Comparison of ENCODE assay signal across 23 cellular contexts in genomic region chr16:27761816-27762215, GRCh38.
DNase-seq lines count a peak whose midpoint lies in the region; ATAC-seq, FAIRE-seq and TF ChIP-seq lines count a peak whose summit lies in the region.
"Had no signal": no experiment of that assay in that cellular context is flagged by ENCODE, and none has a peak within 500 bp of the region (broad histone marks: within the 10 kb centered on the region; RNA-seq: fewer than 3 reads in every experiment).

No MANE protein-coding gene starts in this region.

- H3K79me1 ChIP-seq in IMR-90 (ENCODE audit: low read depth in 1 of 2, low read length in 2 of 2) (no peaks in the 10 kb centered on the region), mesenchymal stem cell (replicated peaks; ENCODE audit: low read length, poor library complexity, severe bottlenecking) (no peaks in the 10 kb centered on the region)

- H2BK120ac ChIP-seq in IMR-90 (ENCODE audit: low read depth, low read length) (no peak overlapping the region), mesenchymal stem cell (ENCODE audit: low read depth, low read length) (no peak overlapping the region)

- H3K9ac ChIP-seq in IMR-90 (ENCODE audit: low read depth, low read length) (no peak overlapping the region), mesenchymal stem cell (ENCODE audit: low read length) (no peak overlapping the region)

- no peak overlapping the region for H2AFZ ChIP-seq in IMR-90 (replicated peaks; ENCODE audit: low read length, poor library complexity)
- no peak overlapping the region for H2AFZ ChIP-seq in mesenchymal stem cell (ENCODE audit: low read depth, low read length)

- TF ChIP-seq CTCF in IMR-90 (conservative IDR thresholded peaks at IDR 0.05; ENCODE audit: low read depth, low read length) (no peak), pancreas (IDR thresholded peaks at IDR 0.05) (no peak)

- H2BK15ac ChIP-seq in IMR-90 (ENCODE audit: low read depth, low read length) (no peak overlapping the region), mesenchymal stem cell (ENCODE audit: low read depth, poor library complexity, severe bottlenecking) (no peak overlapping the region)

- no peak for FAIRE-seq in pancreas (lab: Jason Lieb, UNC)

- no peak overlapping the region for H3K4me2 ChIP-seq in IMR-90 (ENCODE audit: low read depth, low read length)
- no peak overlapping the region for H3K4me2 ChIP-seq in mesenchymal stem cell (ENCODE audit: low read length, poor library complexity, severe bottlenecking)

- CTCF ChIA-PET in IMR-90 (lab: Yijun Ruan, JAX) = no interaction called here

- no peak overlapping the region for H2BK12ac ChIP-seq in mesenchymal stem cell (ENCODE audit: low read length in 2 of 2)

- H3K23ac ChIP-seq in IMR-90 (ENCODE audit: low read depth, low read length) (no peak overlapping the region), mesenchymal stem cell (ENCODE audit: low read length in 2 of 2) (no peak overlapping the region)

- no peak overlapping the region for H4K8ac ChIP-seq in IMR-90 (ENCODE audit: low read depth in 2 of 2, low read length in 2 of 2)
- no peak overlapping the region for H4K8ac ChIP-seq in mesenchymal stem cell (ENCODE audit: low read length)

- DNase-seq in ACHN (peak; percentile 99), IMR-90 (no peak), astrocyte of the hippocampus (ENCODE audit: low read depth, low spot score) (peak; percentile 64), mesenchymal stem cell (no peak), pancreas (no peak), NCI-H2227 treated with DMSO at 0.1 percent for 48 hours (lab: John Stamatoyannopoulos, UW) (no peak), NCI-H1048 (lab: John Stamatoyannopoulos, UW) (no peak)
- DNase-seq: activated B cell treated with CpG ODN at 0.5 μM for 24 hours; activated CD4-positive, alpha-beta T cell treated with anti-CD3 and anti-CD28 coated beads, Interleukin-2, amount 50 U/mL, for 4 hours; activated naive CD8-positive, alpha-beta T cell treated with anti-CD3 and anti-CD28 coated beads for 36 hours; body of pancreas; cerebellar nuclear complex; GOT3; heart right ventricle; NCI-H1092 treated with DMSO at 0.1 percent for 48 hours; NCI-H1930; NCI-H345; NCI-H774; stimulated activated naive CD8-positive, alpha-beta T cell treated with anti-CD3 and anti-CD28 coated beads, Interleukin-15, amount 100 ng/mL, for 72 hours had no signal

- H2AK9ac ChIP-seq in IMR-90 (replicated peaks; ENCODE audit: low read depth, low read length, poor library complexity) = no peak overlapping the region

- H4K91ac ChIP-seq in IMR-90 (ENCODE audit: insufficient read depth, low read depth, low read length) (no peak overlapping the region), mesenchymal stem cell (ENCODE audit: low read length) (no peak overlapping the region)

- peaks cover 9% of the 10 kb centered on the region for H3K9me1 ChIP-seq in IMR-90 (ENCODE audit: insufficient read depth, low read length)

- POLR2A ChIA-PET in IMR-90 (lab: Charles Lee; ENCODE audit: unreplicated experiment) = no interaction called here

- H3K4ac ChIP-seq in IMR-90 (ENCODE audit: low read depth, low read length) (no peak overlapping the region), mesenchymal stem cell (ENCODE audit: low read depth in 1 of 2, low read length in 2 of 2) (no peak overlapping the region)

- intact Hi-C loops in IMR-90 (cut with micrococcal nuclease) = no loop called here
- intact Hi-C loops in pancreas (cut with DNase I) = no loop called here

- WGBS in IMR-90 (ENCODE audit: extremely low coverage in 2 of 2, insufficient read length in 1 of 2), 2 experiments = no CpG with 5 or more reads among the region's 7 CpGs
- 81% methylated on average over 7 of the region's 7 CpGs for WGBS in mesenchymal stem cell
- 84 to 93% methylated on average over 7 of the region's 7 CpGs for WGBS in pancreas, 2 donors

- 0 out of 2 replicates have a peak, but pooled peaks cover 4% of the 10 kb centered on the region for H4K20me1 ChIP-seq in IMR-90 (ENCODE audit: insufficient read depth, low read length)

- in situ Hi-C loops in ACHN (cut with HindIII; ENCODE audit: low pct_ligation_motif_present, low pct_unique_long_range_greater_than_20kb, low sequenced_read_pairs) = no loop called here
- in situ Hi-C loops in IMR-90 (cut with MboI; ENCODE audit: low sequenced_read_pairs) = no loop called here

- peaks cover 6% of the 10 kb centered on the region for H3K4me1 ChIP-seq in IMR-90 (ENCODE audit: control insufficient read depth, insufficient read depth, low read length)
- peaks cover 39% of the 10 kb centered on the region for H3K4me1 ChIP-seq in mesenchymal stem cell (ENCODE audit: control insufficient read depth, insufficient read depth, low read depth, low read length)
- H3K4me1 ChIP-seq in pancreas = no peaks in the 10 kb centered on the region
- H3K4me1 ChIP-seq: body of pancreas had no signal

- H2AK5ac ChIP-seq in IMR-90 (ENCODE audit: low read depth, low read length) (no peak overlapping the region), mesenchymal stem cell (ENCODE audit: low read length, severe bottlenecking) (no peak overlapping the region)

- no peak overlapping the region for H4K5ac ChIP-seq in IMR-90 (ENCODE audit: low read depth, low read length)

- H2BK20ac ChIP-seq in IMR-90 (ENCODE audit: low read depth, low read length) = no peak overlapping the region

- H3K27me3 ChIP-seq in IMR-90 (ENCODE audit: control insufficient read depth, insufficient read depth, low read length) (no peaks in the 10 kb centered on the region), mesenchymal stem cell (ENCODE audit: control insufficient read depth in 1 of 2, insufficient read depth in 1 of 2, low read length in 2 of 2) (no peaks in the 10 kb centered on the region), pancreas (no peaks in the 10 kb centered on the region)
- H3K27me3 ChIP-seq: body of pancreas, heart right ventricle, tibial nerve had no signal

- H3K27ac ChIP-seq in IMR-90 (ENCODE audit: insufficient read depth, low read length) (no peak overlapping the region), mesenchymal stem cell (ENCODE audit: low read length, poor library complexity, severe bottlenecking) (peak overlapping the region; percentile 79), pancreas (no peak overlapping the region)
- H3K27ac ChIP-seq: body of pancreas, heart right ventricle, tibial nerve had no signal

- TF ChIP-seq RAD21 in IMR-90 (IDR thresholded peaks at IDR 0.05; ENCODE audit: low read length) = no peak

- peaks cover 5% of the 10 kb centered on the region for H3K9me3 ChIP-seq in IMR-90 (ENCODE audit: control insufficient read depth, insufficient read depth, low read length)
- peaks cover 12% of the 10 kb centered on the region for H3K9me3 ChIP-seq in mesenchymal stem cell (ENCODE audit: control insufficient read depth, low read length)
- H3K9me3 ChIP-seq in pancreas = no peaks in the 10 kb centered on the region
- H3K9me3 ChIP-seq: body of pancreas had no signal

- BruUV-seq in IMR-90 (replicated peaks; lab: Mats Ljungman, UMichigan) = no TSS peak

- no peak for TF ChIP-seq POLR2A in IMR-90 (IDR thresholded peaks at IDR 0.05; ENCODE audit: low read depth, low read length)

- ATAC-seq in IMR-90 (ENCODE audit: low read depth) (no peak), pancreas (no peak), GM18502 (IDR thresholded peaks at IDR 0.05; ENCODE audit: poor library complexity, unreplicated experiment) (no peak)
- ATAC-seq: activated T-helper 17 cell treated with anti-CD3 and anti-CD28 coated beads, Interleukin-2, amount 50 U/mL, for 72 hours; body of pancreas; Right ventricle myocardium inferior; stimulated activated naive CD8-positive, alpha-beta T cell treated with anti-CD3 and anti-CD28 coated beads, Interleukin-15, amount 100 ng/mL, for 72 hours had no signal

- H3K36me3 ChIP-seq in IMR-90 (ENCODE audit: control insufficient read depth, insufficient read depth, low read length) (peaks cover 24% of the 10 kb centered on the region), mesenchymal stem cell (ENCODE audit: control insufficient read depth in 1 of 2, insufficient read depth in 2 of 2, low read depth in 1 of 2, low read length in 2 of 2) (peaks cover 19 to 47% of the 10 kb centered on the region in 2 experiments), pancreas (peaks cover 0 to 27% (median 3%) of the 10 kb centered on the region in 3 donors)

- H2BK5ac ChIP-seq in IMR-90 (ENCODE audit: low read depth, low read length, poor library complexity, severe bottlenecking) (no peak overlapping the region), mesenchymal stem cell (ENCODE audit: low read depth, low read length, poor library complexity, severe bottlenecking) (peak overlapping the region; percentile 54)

- no peak overlapping the region for H3K4me3 ChIP-seq in IMR-90 (ENCODE audit: insufficient read depth, low read depth, low read length)
- H3K4me3 ChIP-seq in mesenchymal stem cell (ENCODE audit: insufficient read depth in 1 of 2, low read depth in 1 of 2, low read length in 2 of 2) = no peak overlapping the region
- no peak overlapping the region for H3K4me3 ChIP-seq in pancreas
- H3K4me3 ChIP-seq: body of pancreas, heart right ventricle, tibial nerve had no signal

- H3K14ac ChIP-seq in IMR-90 (replicated peaks; ENCODE audit: low read depth, low read length) = 0 out of 2 replicates have a peak overlapping the region, but pooled peaks have one; percentile 12
- H3K14ac ChIP-seq in mesenchymal stem cell (ENCODE audit: low read length in 2 of 2) = no peak overlapping the region

- dilution Hi-C loops in IMR-90 (cut with HindIII; ENCODE audit: low sequenced_read_pairs, unreplicated experiment) = no loop called here

- H3K18ac ChIP-seq in IMR-90 (ENCODE audit: low read depth, low read length) = no peak overlapping the region
- no peak overlapping the region for H3K18ac ChIP-seq in mesenchymal stem cell (ENCODE audit: low read depth in 1 of 2, low read length in 2 of 2)

- H3K56ac ChIP-seq in IMR-90 (ENCODE audit: extremely low read depth, insufficient read depth, low read length) = no peak overlapping the region

TF ChIP-seq in IMR-90, 13 proteins besides CTCF, POLR2A, EP300 and RAD21:
- no peak for TF ChIP-seq MXI1 (IDR thresholded peaks at IDR 0.05; ENCODE audit: borderline replicate concordance, low read depth, low read length)

Comparison
In these comparisons a context has a peak if more than half of its experiments do, and no peak if none do; other contexts are left out.
1. DNase-seq: peak in ACHN (single experiment) and astrocyte of the hippocampus (single experiment); none in IMR-90 (single experiment), mesenchymal stem cell (single experiment), pancreas (0 of 6), NCI-H2227 treated with DMSO at 0.1 percent for 48 hours (single experiment) and NCI-H1048 (single experiment).